ENCODE assay signal across 26 cellular contexts in genomic region chr3:51947215-51947900, GRCh38. TPM values are rescaled to one million over a fixed set of nuclear protein-coding genes. Genes with fewer than 3 reads are reported as not detected.
A peak's percentile ranks its signal among the peaks of the same experiment; 100 is the strongest.
DNase-seq lines count a peak whose midpoint lies in the region; ATAC-seq and TF ChIP-seq lines count a peak whose summit lies in the region.
"Had no signal": no experiment of that assay in that cellular context is flagged by ENCODE, and none has a peak within 500 bp of the region (broad histone marks: within the 10 kb centered on the region; RNA-seq: fewer than 3 reads in every experiment).

No MANE protein-coding gene starts in this region.

- H3K27me3 Mint-ChIP-seq in chondrocyte (ENCODE audit: low read depth): peaks cover 2% of the 10 kb centered on the region
- H3K27me3 Mint-ChIP-seq in nephron progenitor cell (ENCODE audit: low read depth, poor library complexity): peaks cover 3% of the 10 kb centered on the region

- H3K4me3 ChIP-seq in right atrium auricular region: no peak overlapping the region
- H3K4me3 ChIP-seq: A549, GM23338, Peyer's patch had no signal

- intact Hi-C loops in cardiac septum (cut with DNase I): no loop called here

- H3K27me3 ChIP-seq in right atrium auricular region: no peaks in the 10 kb centered on the region
- H3K27me3 ChIP-seq: Peyer's patch had no signal

- H3K36me3 Mint-ChIP-seq in chondrocyte (ENCODE audit: low read depth): peaks cover 2% of the 10 kb centered on the region
- no peaks in the 10 kb centered on the region for H3K36me3 Mint-ChIP-seq in nephron progenitor cell (ENCODE audit: low read depth)
- no peaks in the 10 kb centered on the region for H3K36me3 Mint-ChIP-seq in stimulated activated effector memory CD8-positive, alpha-beta T cell treated with anti-CD3 and anti-CD28 coated beads, Interleukin-12 subunit alpha, Interleukin-12 subunit beta, amount 100 ng/mL, for 72 hours
- H3K36me3 Mint-ChIP-seq: CD14-positive monocyte had no signal

- H3K4me1 Mint-ChIP-seq in chondrocyte (ENCODE audit: low read depth) (peaks cover 9% of the 10 kb centered on the region), nephron progenitor cell (peaks cover 35% of the 10 kb centered on the region)
- H3K4me1 Mint-ChIP-seq in stimulated activated effector memory CD8-positive, alpha-beta T cell treated with anti-CD3 and anti-CD28 coated beads, Interleukin-12 subunit alpha, Interleukin-12 subunit beta, amount 100 ng/mL, for 72 hours: peaks cover 8% of the 10 kb centered on the region

- peaks cover 0 to 13% of the 10 kb centered on the region in 2 donors for H3K4me1 ChIP-seq in right atrium auricular region

- H3K9me3 ChIP-seq in right atrium auricular region: no peaks in the 10 kb centered on the region
- H3K9me3 ChIP-seq: A549, Peyer's patch had no signal

- no peaks in the 10 kb centered on the region for H3K9me3 Mint-ChIP-seq in chondrocyte (ENCODE audit: low read depth)
- H3K9me3 Mint-ChIP-seq in nephron progenitor cell: no peaks in the 10 kb centered on the region
- H3K9me3 Mint-ChIP-seq in stimulated activated effector memory CD8-positive, alpha-beta T cell treated with anti-CD3 and anti-CD28 coated beads, Interleukin-12 subunit alpha, Interleukin-12 subunit beta, amount 100 ng/mL, for 72 hours: no peaks in the 10 kb centered on the region
- H3K9me3 Mint-ChIP-seq: GM23338 had no signal

- no peak overlapping the region for H3K27ac ChIP-seq in right atrium auricular region
- H3K27ac ChIP-seq: A549, KMS-11, Peyer's patch had no signal

- DNase-seq in cardiac septum (ENCODE audit: low spot score): peak; percentile 33
- no peak for DNase-seq in right atrium auricular region (ENCODE audit: low spot score)
- DNase-seq in chondrocyte (ENCODE audit: low spot score): peak; percentile 85
- DNase-seq in nephron progenitor cell: no peak
- no peak for DNase-seq in stimulated activated effector memory CD8-positive, alpha-beta T cell treated with anti-CD3 and anti-CD28 coated beads, Interleukin-12 subunit alpha, Interleukin-12 subunit beta, amount 100 ng/mL, for 72 hours (ENCODE audit: low spot score in 2 of 2)
- DNase-seq in HT-29 (ENCODE audit: low spot score): no peak
- DNase-seq: GF-D8; HCEC 1CT; IMR-90; NCI-H1105 treated with DMSO at 0.1 percent for 48 hours; NCI-H2029 treated with DMSO at 0.1 percent for 48 hours; NCI-H2171; NCI-H345; NCI-H524; NCI-H774; NK-92 treated with Interleukin-12 subunit alpha and Interleukin-12 subunit beta, amount 100 ng/mL, for 24 hours; SHP77 had no signal

- ATAC-seq in stimulated activated effector memory CD8-positive, alpha-beta T cell treated with anti-CD3 and anti-CD28 coated beads, Interleukin-12 subunit alpha, Interleukin-12 subunit beta, amount 100 ng/mL, for 72 hours: no peak
- ATAC-seq in HG02759 (IDR thresholded peaks at IDR 0.05; ENCODE audit: unreplicated experiment) (no peak), HG02884 (IDR thresholded peaks at IDR 0.05; ENCODE audit: unreplicated experiment) (no peak)
- ATAC-seq: A549, GM23338 had no signal

- TF ChIP-seq CTCF in right atrium auricular region (IDR thresholded peaks at IDR 0.05) (no peak), chondrocyte (IDR thresholded peaks at IDR 0.05) (no peak), nephron progenitor cell (IDR thresholded peaks at IDR 0.05) (no peak)

- H3K4me3 Mint-ChIP-seq in chondrocyte (ENCODE audit: unreplicated experiment) (no peak overlapping the region), nephron progenitor cell (no peak overlapping the region)
- no peak overlapping the region for H3K4me3 Mint-ChIP-seq in stimulated activated effector memory CD8-positive, alpha-beta T cell treated with anti-CD3 and anti-CD28 coated beads, Interleukin-12 subunit alpha, Interleukin-12 subunit beta, amount 100 ng/mL, for 72 hours
- H3K4me3 Mint-ChIP-seq: B cell, CD14-positive monocyte, GM23338 had no signal

- H3K27ac Mint-ChIP-seq in chondrocyte (ENCODE audit: unreplicated experiment) (no peak overlapping the region), nephron progenitor cell (peak overlapping the region; percentile 31)
- H3K27ac Mint-ChIP-seq in stimulated activated effector memory CD8-positive, alpha-beta T cell treated with anti-CD3 and anti-CD28 coated beads, Interleukin-12 subunit alpha, Interleukin-12 subunit beta, amount 100 ng/mL, for 72 hours: peak overlapping the region; percentile 38
- H3K27ac Mint-ChIP-seq: B cell, GM23338 had no signal

- no peaks in the 10 kb centered on the region for H3K36me3 ChIP-seq in right atrium auricular region

RNA-seq across cellular contexts. Expression of gene PARP3, which starts 5.2 kb away (rescaled TPM):
- total RNA-seq in cardiac septum: 15.2 TPM
- 10 to 100 TPM in 1 of 2 donors, 1 to 10 TPM in 1; 9.8 to 12.8 TPM for total RNA-seq in right atrium auricular region
- 9.5 to 12.4 TPM (median 9.7 TPM) in 3 replicates for total RNA-seq in chondrocyte
- total RNA-seq in HT-29 (2014; rRNA removed; shearing (Covaris generic)): 5.8 and 6.0 TPM in 2 replicates

RNA-seq across cellular contexts. Expression of gene RRP9, which starts 5.7 kb away (rescaled TPM):
- total RNA-seq in cardiac septum (9.7 TPM), right atrium auricular region (10 to 100 TPM in 1 of 2 donors, 1 to 10 TPM in 1; 6.3 to 11.1 TPM), chondrocyte (18.0 to 21.0 TPM (median 19.7 TPM) in 3 replicates)
- total RNA-seq in HT-29 (2014; rRNA removed; shearing (Covaris generic)): 84.5 and 91.7 TPM in 2 replicates

RNA-seq across cellular contexts. Expression of gene GPR62, which starts 7.8 kb away (rescaled TPM):
- total RNA-seq in cardiac septum: 0.16 TPM
- total RNA-seq in right atrium auricular region: under 1 TPM; 0.12 to 0.82 TPM
- total RNA-seq in chondrocyte: 0.19 TPM in 1 of 3 replicates, not detected in the others
- total RNA-seq in HT-29 (2014; rRNA removed; shearing (Covaris generic)): not detected in 2 replicates
- total RNA-seq: B cell, Daoy, Peyer's patch had no signal

RNA-seq across cellular contexts. Expression of gene PCBP4, which starts 19.9 kb away (rescaled TPM):
- total RNA-seq in cardiac septum (91.4 TPM), right atrium auricular region (100 to 1,000 TPM in 1 of 2 donors, 10 to 100 TPM in 1; 73.8 to 119 TPM), chondrocyte (35.5 to 63.8 TPM (median 55.7 TPM) in 3 replicates)
- total RNA-seq in HT-29 (2014; rRNA removed; shearing (Covaris generic)): 17.8 and 19.3 TPM in 2 replicates

RNA-seq across cellular contexts. Expression of gene ABHD14B, which starts 26.5 kb away (rescaled TPM):
- 13.6 TPM for total RNA-seq in cardiac septum
- total RNA-seq in right atrium auricular region: 10 to 100 TPM; 15.6 to 20.9 TPM
- 24.3 to 38.0 TPM (median 25.7 TPM) in 3 replicates for total RNA-seq in chondrocyte
- 33.5 and 41.3 TPM in 2 replicates for total RNA-seq in HT-29 (2014; rRNA removed; shearing (Covaris generic))

Comparison
In these comparisons a context has a peak if more than half of its experiments do, and no peak if none do; other contexts are left out.
1. DNase-seq: peak in cardiac septum (single experiment) and chondrocyte (single experiment); none in right atrium auricular region (single experiment), nephron progenitor cell (single experiment), stimulated activated effector memory CD8-positive, alpha-beta T cell treated with anti-CD3 and anti-CD28 coated beads, Interleukin-12 subunit alpha, Interleukin-12 subunit beta, amount 100 ng/mL, for 72 hours (0 of 2) and HT-29 (single experiment).